Comparison of ENCODE assay signal across 18 cellular contexts in the genomic region with DNA sequence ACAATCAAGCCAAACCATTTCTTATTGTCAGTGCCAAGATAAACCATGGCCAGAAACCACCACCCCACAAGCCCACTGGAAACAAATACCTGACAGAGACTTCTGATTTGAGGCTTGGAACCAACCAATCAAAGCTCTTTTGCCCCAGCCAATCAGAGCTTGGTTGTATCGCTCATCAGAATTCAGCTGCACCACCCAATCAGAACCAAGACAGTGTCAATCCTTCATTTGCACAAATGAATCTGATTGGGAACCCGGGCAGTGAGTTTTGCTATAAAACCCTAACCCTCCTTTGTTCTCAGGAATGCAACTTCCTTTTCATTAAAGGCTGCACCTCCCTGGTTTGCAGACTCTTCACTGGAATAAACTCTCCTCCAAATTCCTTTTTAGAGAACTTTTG.
"Had no signal": no experiment of that assay in that cellular context is flagged by ENCODE, and none has a peak within 500 bp of the region (broad histone marks: within the 10 kb centered on the region; RNA-seq: fewer than 3 reads in every experiment).

No MANE protein-coding gene starts in this region.

- H3K9me3 ChIP-seq: gastrocnemius medialis, heart left ventricle had no signal

- H3K4me3 ChIP-seq: gastrocnemius medialis, heart left ventricle had no signal

- FAIRE-seq: bronchial epithelial cell, keratinocyte had no signal

- H3K27me3 ChIP-seq: gastrocnemius medialis, heart left ventricle had no signal

- DNase-seq: activated CD4-positive, alpha-beta T cell treated with anti-CD3 and anti-CD28 coated beads, Interleukin-2, amount 10 ng/mL, durations not matched to agents 7 days and 5 days; activated CD8-positive, alpha-beta memory T cell treated with anti-CD3 and anti-CD28 coated beads, Interleukin-2, amount 50 U/mL, for 48 hours; activated naive CD8-positive, alpha-beta T cell treated with anti-CD3 and anti-CD28 coated beads for 36 hours; dermis blood vessel endothelial cell; effector memory CD8-positive, alpha-beta T cell; gastrocnemius medialis; heart left ventricle; naive thymus-derived CD8-positive, alpha-beta T cell; posterior cingulate gyrus; retina; stimulated activated CD4-positive, alpha-beta T cell treated with anti-CD3 and anti-CD28 coated beads, Interleukin-12 subunit alpha, Interleukin-12 subunit beta, amount 100 ng/mL, for 4 hours; stimulated activated CD4-positive, alpha-beta T cell treated with anti-CD3 and anti-CD28 coated beads, Interleukin-2, amount 100 ng/mL, for 24 hours; T-helper 2 cell had no signal

- H3K27ac ChIP-seq: epithelial cell of prostate, gastrocnemius medialis, heart left ventricle had no signal

- ATAC-seq: effector memory CD8-positive, alpha-beta T cell; gastrocnemius medialis; heart left ventricle; left lobe of liver; naive thymus-derived CD8-positive, alpha-beta T cell; stimulated activated effector memory CD8-positive, alpha-beta T cell treated with anti-CD3 and anti-CD28 coated beads, Interleukin-12 subunit alpha, Interleukin-12 subunit beta, amount 100 ng/mL, for 72 hours had no signal

- H3K36me3 ChIP-seq: gastrocnemius medialis, heart left ventricle had no signal
